Comparison of ENCODE assay signal across 18 cellular contexts in the genomic region with DNA sequence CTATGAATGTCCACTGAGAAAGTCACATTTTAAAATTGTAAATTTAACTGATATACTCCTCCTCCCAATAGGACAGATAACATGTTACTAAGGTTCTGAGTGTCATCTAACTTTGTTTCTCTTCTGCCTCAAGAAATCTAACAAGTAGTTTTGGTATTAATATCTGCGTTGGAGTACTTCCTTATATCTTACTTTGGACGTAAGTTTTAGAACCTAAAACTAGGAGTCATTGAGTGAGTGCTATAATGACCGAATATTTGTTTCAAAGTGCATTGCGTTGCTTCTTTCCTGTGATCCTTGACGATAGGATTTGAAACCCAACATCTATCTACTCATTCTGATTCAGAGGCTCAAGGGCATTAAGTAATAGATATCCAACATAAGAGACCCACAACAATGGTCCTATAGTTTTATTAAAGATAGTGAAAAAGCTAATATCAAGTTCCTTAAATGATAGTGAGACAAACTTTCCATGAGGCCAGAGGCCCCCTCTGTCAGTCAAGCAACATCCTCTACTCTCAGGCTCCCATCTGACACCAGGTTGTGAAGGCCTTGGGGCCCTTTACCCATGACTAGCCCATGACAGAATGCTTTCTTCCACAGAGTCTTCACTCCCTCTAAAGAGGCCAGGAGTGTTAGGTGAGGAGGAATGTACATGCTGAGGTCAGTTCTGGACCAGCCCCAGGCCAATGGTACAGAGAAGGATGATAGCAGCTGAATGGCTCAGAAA. TPM values are rescaled to one million over a fixed set of nuclear protein-coding genes. Genes with fewer than 3 reads are reported as not detected.
A peak's percentile ranks its signal among the peaks of the same experiment; 100 is the strongest.
DNase-seq lines count a peak whose midpoint lies in the region; ATAC-seq lines count a peak whose summit lies in the region.
"Had no signal": no experiment of that assay in that cellular context is flagged by ENCODE, and none has a peak within 500 bp of the region (broad histone marks: within the 10 kb centered on the region; RNA-seq: fewer than 3 reads in every experiment).

No MANE protein-coding gene starts in this region.

- ATAC-seq in memory B cell (ENCODE audit: low read depth), result peak; percentile 29
- no peak for ATAC-seq in GM21723 (IDR thresholded peaks at IDR 0.05; ENCODE audit: unreplicated experiment)
- ATAC-seq in HG03159 (IDR thresholded peaks at IDR 0.05; ENCODE audit: unreplicated experiment), result no peak
- ATAC-seq: CD8-positive, alpha-beta T cell; HCT116 had no signal

- H3K27me3 ChIP-seq in BLaER1, result no peaks in the 10 kb centered on the region
- no peaks in the 10 kb centered on the region for H3K27me3 ChIP-seq in Karpas-422 (ENCODE audit: low read length)

- H3K4me3 Mint-ChIP-seq in memory B cell, result no peak overlapping the region
- H3K4me3 Mint-ChIP-seq: CD8-positive, alpha-beta T cell; HFFc6 had no signal

- H3K4me2 ChIP-seq in BLaER1 (peak overlapping the region; percentile 46), Karpas-422 (ENCODE audit: low read depth, low read length, poor library complexity, severe bottlenecking) (no peak overlapping the region)

- H3K79me2 ChIP-seq in Karpas-422 (ENCODE audit: low read length), result no peaks in the 10 kb centered on the region

- H3K9ac ChIP-seq in BLaER1 (no peak overlapping the region), Karpas-422 (ENCODE audit: low read length) (no peak overlapping the region)

- peaks cover 12% of the 10 kb centered on the region for H3K9me3 ChIP-seq in BLaER1
- H3K9me3 ChIP-seq in Karpas-422 (ENCODE audit: low read length), result no peaks in the 10 kb centered on the region

- peak overlapping the region; percentile 8; the same call in 1 of the 2 replicates for H3K27ac ChIP-seq in BLaER1
- no peak overlapping the region for H3K27ac ChIP-seq in Karpas-422 (ENCODE audit: low read length)
- H3K27ac ChIP-seq: C4-2B had no signal

- H3K27me3 Mint-ChIP-seq in memory B cell, result no peaks in the 10 kb centered on the region

- H3K4me3 ChIP-seq in BLaER1 (no peak overlapping the region), Karpas-422 (ENCODE audit: low read length) (no peak overlapping the region)

- H3K36me3 Mint-ChIP-seq in memory B cell, result no peaks in the 10 kb centered on the region
- H3K36me3 Mint-ChIP-seq: CD8-positive, alpha-beta T cell had no signal

- H3K4me1 Mint-ChIP-seq in memory B cell, result peaks cover 37% of the 10 kb centered on the region

- H3K36me3 ChIP-seq in BLaER1 (no peaks in the 10 kb centered on the region), Karpas-422 (ENCODE audit: insufficient read depth, low read length) (no peaks in the 10 kb centered on the region)

- no peaks in the 10 kb centered on the region for H4K20me1 ChIP-seq in BLaER1
- H4K20me1 ChIP-seq in Karpas-422 (ENCODE audit: insufficient read depth, low read depth, low read length), result no peaks in the 10 kb centered on the region

- peaks cover 47% of the 10 kb centered on the region for H3K4me1 ChIP-seq in BLaER1
- peaks cover 9% of the 10 kb centered on the region for H3K4me1 ChIP-seq in Karpas-422 (ENCODE audit: low read length)

- no peaks in the 10 kb centered on the region for H3K9me2 ChIP-seq in Karpas-422 (replicated peaks; ENCODE audit: insufficient read depth, low read length)

- peak overlapping the region; percentile 38; the same call in 1 of the 2 replicates for H2AFZ ChIP-seq in Karpas-422 (ENCODE audit: low read length)

- H3K9me3 Mint-ChIP-seq in memory B cell, result no peaks in the 10 kb centered on the region
- H3K9me3 Mint-ChIP-seq: CD8-positive, alpha-beta T cell; HFFc6 had no signal

- DNase-seq in Karpas-422 (no peak), memory B cell (ENCODE audit: low spot score in 2 of 2) (no peak), islet precursor cell (no peak)
- no peak for DNase-seq in stimulated activated CD4-positive, alpha-beta T cell treated with anti-CD3 and anti-CD28 coated beads, Interleukin-4, amount 100 ng/mL, for 24 hours
- DNase-seq: 8988T; Calu3; CD8-positive, alpha-beta T cell; DMS79 treated with DMSO at 0.1 percent for 48 hours; GF-D8; GOT3; H7; HFFc6; IMR-90 had no signal

- H3K27ac Mint-ChIP-seq in memory B cell, result peak overlapping the region; percentile 85
- H3K27ac Mint-ChIP-seq: CD8-positive, alpha-beta T cell; HFFc6 had no signal

RNA-seq across cellular contexts. Expression of gene MAP3K1, which starts 45.3 kb away (rescaled TPM):
- total RNA-seq in Karpas-422 (2014; rRNA removed; shearing (Covaris generic); ENCODE audit: low replicate concordance), result 38.0 and 68.0 TPM in 2 replicates
